ENCODE assay signal across 17 cellular contexts in the genomic region with DNA sequence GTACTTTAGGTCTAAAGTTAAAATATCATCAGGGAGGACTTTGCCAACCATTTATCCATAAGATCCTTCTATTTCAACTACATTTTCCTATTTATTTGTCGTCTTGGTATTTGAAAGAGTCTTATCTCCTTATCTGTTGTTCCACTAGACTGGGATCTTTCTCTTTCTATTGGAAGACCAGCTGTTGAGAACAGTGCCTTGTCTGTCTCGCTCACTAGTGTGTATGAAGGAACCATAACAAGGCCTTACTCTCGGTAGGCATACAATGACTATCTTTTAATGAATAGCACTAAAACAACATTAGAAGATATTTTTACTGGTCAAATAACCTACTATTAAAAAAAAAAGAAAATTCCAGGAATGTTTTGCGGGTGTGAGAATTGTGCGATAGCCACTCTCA.
DNase-seq lines count a peak whose midpoint lies in the region; ATAC-seq lines count a peak whose summit lies in the region.
"Had no signal": no experiment of that assay in that cellular context is flagged by ENCODE, and none has a peak within 500 bp of the region (broad histone marks: within the 10 kb centered on the region; RNA-seq: fewer than 3 reads in every experiment).

No MANE protein-coding gene starts in this region.

- peak overlapping the region; percentile 83 for H2AFZ ChIP-seq in neuron (ENCODE audit: low read depth, low read length)
- H2AFZ ChIP-seq: GM23248 had no signal

- no peaks in the 10 kb centered on the region for H3K9me3 ChIP-seq in neuron (ENCODE audit: low read length)
- H3K9me3 ChIP-seq: SK-N-SH had no signal

- no peak for ATAC-seq in HG03521 (IDR thresholded peaks at IDR 0.05; ENCODE audit: unreplicated experiment)
- ATAC-seq: HCT116, HepG2 had no signal

- no peaks in the 10 kb centered on the region for H3K27me3 ChIP-seq in neuron (ENCODE audit: insufficient read depth, low read length)

- in situ Hi-C loops in SK-MEL-5 (cut with HindIII; ENCODE audit: low pct_unique_long_range_greater_than_20kb, low sequenced_read_pairs), result no loop called here

- H3K36me3 ChIP-seq in neuron (ENCODE audit: insufficient read depth, low read length), result no peaks in the 10 kb centered on the region

- H3K4me3 ChIP-seq in neuron (ENCODE audit: low read length), result no peak overlapping the region
- H3K4me3 ChIP-seq: GM23248 had no signal

- DNase-seq in SK-MEL-5 (ENCODE audit: low read depth, low spot score) (peak; percentile 30), globus pallidus (ENCODE audit: low spot score) (peak; percentile 77), OCI-M2 (lab: John Stamatoyannopoulos, UW; ENCODE audit: unreplicated experiment) (no peak), NCI-H2081 (lab: John Stamatoyannopoulos, UW) (no peak), SHP77 (lab: John Stamatoyannopoulos, UW) (no peak)
- DNase-seq: CD4-positive, alpha-beta T cell; DMS79; GM23248; NCI-H1436; NCI-H2029 treated with DMSO at 0.1 percent for 48 hours; NCI-H510A treated with DMSO at 0.1 percent for 48 hours; NCI-H82; SK-N-SH had no signal

- peaks cover 6% of the 10 kb centered on the region for H3K4me1 ChIP-seq in neuron (ENCODE audit: insufficient read depth, low read length)

Comparison
In these comparisons a context has a peak if more than half of its experiments do, and no peak if none do; other contexts are left out.
1. DNase-seq: peak in SK-MEL-5 (single experiment) and globus pallidus (single experiment); none in OCI-M2 (single experiment), NCI-H2081 (0 of 2) and SHP77 (0 of 2).